ENCODE assay signal across 10 cellular contexts in genomic region chr9:109910616-109911568, GRCh38.
A peak's percentile ranks its signal among the peaks of the same experiment; 100 is the strongest.
DNase-seq lines count a peak whose midpoint lies in the region; ATAC-seq and TF ChIP-seq lines count a peak whose summit lies in the region.
"Had no signal": no experiment of that assay in that cellular context is flagged by ENCODE, and none has a peak within 500 bp of the region (broad histone marks: within the 10 kb centered on the region; RNA-seq: fewer than 3 reads in every experiment).

No MANE protein-coding gene starts in this region.

- H3K36me3 ChIP-seq in OCI-LY1 (ENCODE audit: insufficient read depth, low read length) (no peaks in the 10 kb centered on the region), mucosa of descending colon (ENCODE audit: low read depth) (no peaks in the 10 kb centered on the region)

- CTCF ChIA-PET in activated CD4-positive, alpha-beta memory T cell treated with anti-CD3 and anti-CD28 coated beads, Interleukin-2, amount 10 ng/mL, durations not matched to agents 7 days and 5 days (lab: Charles Lee): no interaction called here

- H3K4me3 Mint-ChIP-seq in activated CD4-positive, alpha-beta memory T cell treated with anti-CD3 and anti-CD28 coated beads, Interleukin-2, amount 10 ng/mL, durations not matched to agents 7 days and 5 days: no peak overlapping the region
- H3K4me3 Mint-ChIP-seq: activated CD8-positive, alpha-beta memory T cell treated with anti-CD3 and anti-CD28 coated beads, Interleukin-2, amount 10 ng/mL, durations not matched to agents 7 days and 5 days had no signal

- DNase-seq in AG10803 (ENCODE audit: low read depth) (peak; percentile 85), epithelial cell of esophagus (ENCODE audit: low read depth) (peak; percentile 60), mucosa of descending colon (peak; percentile 56 to 70 (median 66)), NCI-H1092 (lab: John Stamatoyannopoulos, UW) (no peak), NCI-H510A (lab: John Stamatoyannopoulos, UW) (no peak), coronary artery (ENCODE audit: low spot score) (no peak)
- DNase-seq in activated CD4-positive, alpha-beta memory T cell treated with anti-CD3 and anti-CD28 coated beads, Interleukin-2, amount 10 ng/mL, durations not matched to agents 7 days and 5 days: no peak
- DNase-seq: activated CD8-positive, alpha-beta memory T cell treated with anti-CD3 and anti-CD28 coated beads, Interleukin-2, amount 10 ng/mL, durations not matched to agents 7 days and 5 days; SIG-M5 had no signal

- H3K36me3 Mint-ChIP-seq in activated CD4-positive, alpha-beta memory T cell treated with anti-CD3 and anti-CD28 coated beads, Interleukin-2, amount 10 ng/mL, durations not matched to agents 7 days and 5 days (ENCODE audit: low read depth): no peaks in the 10 kb centered on the region
- H3K36me3 Mint-ChIP-seq: activated CD8-positive, alpha-beta memory T cell treated with anti-CD3 and anti-CD28 coated beads, Interleukin-2, amount 10 ng/mL, durations not matched to agents 7 days and 5 days had no signal

- intact Hi-C loops in mucosa of descending colon (cut with DNase I, micrococcal nuclease): no loop called here

- H3K4me2 ChIP-seq in OCI-LY1 (ENCODE audit: low read length): no peak overlapping the region

- H3K27me3 ChIP-seq in OCI-LY1 (ENCODE audit: insufficient read depth, low read length): no peaks in the 10 kb centered on the region

- no peaks in the 10 kb centered on the region for H3K9me3 ChIP-seq in OCI-LY1 (ENCODE audit: low read length)
- no peaks in the 10 kb centered on the region for H3K9me3 ChIP-seq in mucosa of descending colon

- peaks cover 18% of the 10 kb centered on the region for H3K4me1 Mint-ChIP-seq in activated CD4-positive, alpha-beta memory T cell treated with anti-CD3 and anti-CD28 coated beads, Interleukin-2, amount 10 ng/mL, durations not matched to agents 7 days and 5 days
- H3K4me1 Mint-ChIP-seq: activated CD8-positive, alpha-beta memory T cell treated with anti-CD3 and anti-CD28 coated beads, Interleukin-2, amount 10 ng/mL, durations not matched to agents 7 days and 5 days had no signal

- H3K27ac Mint-ChIP-seq in activated CD4-positive, alpha-beta memory T cell treated with anti-CD3 and anti-CD28 coated beads, Interleukin-2, amount 10 ng/mL, durations not matched to agents 7 days and 5 days: no peak overlapping the region
- H3K27ac Mint-ChIP-seq: activated CD8-positive, alpha-beta memory T cell treated with anti-CD3 and anti-CD28 coated beads, Interleukin-2, amount 10 ng/mL, durations not matched to agents 7 days and 5 days had no signal

- H3F3A ChIP-seq in OCI-LY1 (ENCODE audit: insufficient read depth, low read length): peaks cover 13% of the 10 kb centered on the region; the same call in 1 of the 2 replicates

- no peaks in the 10 kb centered on the region for H3K79me2 ChIP-seq in OCI-LY1 (ENCODE audit: insufficient read depth, low read length)

- TF ChIP-seq CTCF in AG10803 (conservative IDR thresholded peaks at IDR 0.05; ENCODE audit: low read length): no peak
- no peak for TF ChIP-seq CTCF in OCI-LY1 (IDR thresholded peaks at IDR 0.05; ENCODE audit: low read length)
- TF ChIP-seq CTCF in epithelial cell of esophagus (IDR thresholded peaks at IDR 0.05; ENCODE audit: insufficient read depth, low read depth, low read length, missing control alignments): no peak
- no peak for TF ChIP-seq CTCF in mucosa of descending colon (IDR thresholded peaks at IDR 0.05)
- no peak for TF ChIP-seq CTCF in coronary artery (IDR thresholded peaks at IDR 0.05)

- H3K4me1 ChIP-seq in OCI-LY1 (ENCODE audit: insufficient read depth, low read length, severe bottlenecking) (peaks cover 93% of the 10 kb centered on the region), mucosa of descending colon (ENCODE audit: low read depth) (peaks cover 19% of the 10 kb centered on the region)

- POLR2A ChIA-PET in activated CD4-positive, alpha-beta memory T cell treated with anti-CD3 and anti-CD28 coated beads, Interleukin-2, amount 10 ng/mL, durations not matched to agents 7 days and 5 days (lab: Charles Lee): interaction anchor here (0.8 to 1.2 kb wide), 2 partner anchors 24 to 238 kb away, joined by 3 read pairs; no protein-coding TSS in a partner anchor

- H3K9me3 Mint-ChIP-seq in activated CD4-positive, alpha-beta memory T cell treated with anti-CD3 and anti-CD28 coated beads, Interleukin-2, amount 10 ng/mL, durations not matched to agents 7 days and 5 days: no peaks in the 10 kb centered on the region

- no peaks in the 10 kb centered on the region for H4K20me1 ChIP-seq in OCI-LY1 (ENCODE audit: insufficient read depth, low read length)

- H3K27ac ChIP-seq in OCI-LY1 (ENCODE audit: low read depth, low read length, poor library complexity, severe bottlenecking): peak overlapping the region; percentile 98
- peak overlapping the region in 1 of 2 donors; percentile 43 for H3K27ac ChIP-seq in coronary artery

- no peak overlapping the region for H3K9ac ChIP-seq in OCI-LY1 (ENCODE audit: low read length)

- no peaks in the 10 kb centered on the region for H3K9me2 ChIP-seq in OCI-LY1 (ENCODE audit: low read depth, low read length)

- peak; percentile 79 for ATAC-seq in mucosa of descending colon
- ATAC-seq: activated CD8-positive, alpha-beta memory T cell treated with anti-CD3 and anti-CD28 coated beads, Interleukin-2, amount 10 ng/mL, durations not matched to agents 7 days and 5 days had no signal

- no peak overlapping the region for H2AFZ ChIP-seq in OCI-LY1 (ENCODE audit: low read length)

- H3K27me3 Mint-ChIP-seq in activated CD4-positive, alpha-beta memory T cell treated with anti-CD3 and anti-CD28 coated beads, Interleukin-2, amount 10 ng/mL, durations not matched to agents 7 days and 5 days: no peaks in the 10 kb centered on the region
- H3K27me3 Mint-ChIP-seq: activated CD8-positive, alpha-beta memory T cell treated with anti-CD3 and anti-CD28 coated beads, Interleukin-2, amount 10 ng/mL, durations not matched to agents 7 days and 5 days had no signal

- H3K4me3 ChIP-seq in AG10803 (ENCODE audit: low read length) (no peak overlapping the region), OCI-LY1 (ENCODE audit: low read depth, low read length, poor library complexity, severe bottlenecking) (no peak overlapping the region), epithelial cell of esophagus (ENCODE audit: low read length) (no peak overlapping the region), mucosa of descending colon (no peak overlapping the region), coronary artery (no peak overlapping the region)

Comparison
In these comparisons a context has a peak if more than half of its experiments do, and no peak if none do; other contexts are left out.
1. DNase-seq: peak in AG10803 (single experiment), epithelial cell of esophagus (single experiment) and mucosa of descending colon (3 of 3); none in NCI-H1092 (single experiment), activated CD4-positive, alpha-beta memory T cell treated with anti-CD3 and anti-CD28 coated beads, Interleukin-2, amount 10 ng/mL, durations not matched to agents 7 days and 5 days (single experiment), NCI-H510A (single experiment) and coronary artery (single experiment).